In genomic region chr7:150435390-150436073, GRCh38 we compare ENCODE assay signal across 1 cellular context.
TF ChIP-seq lines count a peak whose summit lies in the region.

No MANE protein-coding gene starts in this region.

TF ChIP-seq in GM12878, 131 proteins besides CTCF, POLR2A, EP300 and RAD21 (continued from another document and continues in another):
- peak; percentile 83 for TF ChIP-seq NKRF (conservative IDR thresholded peaks at IDR 0.05)
- TF ChIP-seq CREM (IDR thresholded peaks at IDR 0.05; ENCODE audit: low read depth) = peak; percentile 85
- peak; percentile 46; the same call in 1 of the 2 replicates for TF ChIP-seq ZBED1 (IDR thresholded peaks at IDR 0.05; ENCODE audit: borderline replicate concordance)
- no peak for TF ChIP-seq BRCA1 (IDR thresholded peaks at IDR 0.05; ENCODE audit: low read depth, low read length)
- TF ChIP-seq ESRRA (IDR thresholded peaks at IDR 0.05; ENCODE audit: low read length) = no peak
- TF ChIP-seq NBN (IDR thresholded peaks at IDR 0.05) = peak; percentile 96
- TF ChIP-seq HDAC2 (IDR thresholded peaks at IDR 0.05) = no peak
- TF ChIP-seq PKNOX1 (IDR thresholded peaks at IDR 0.05) = 0 out of 2 replicates have a peak, but pooled peaks have one; percentile 6
- TF ChIP-seq CHD2 (IDR thresholded peaks at IDR 0.05; ENCODE audit: borderline replicate concordance, low read depth, low read length) = peak; percentile 74; the same call in 1 of the 2 replicates
- TF ChIP-seq TCF12 (IDR thresholded peaks at IDR 0.05; ENCODE audit: low read depth, low read length) = peak; percentile 88
- TF ChIP-seq POLR2AphosphoS5 (IDR thresholded peaks at IDR 0.05; ENCODE audit: low read length) = peak; percentile 85
- 0 out of 2 replicates have a peak, but pooled peaks have one; percentile 19 for TF ChIP-seq POLR2AphosphoS2 (IDR thresholded peaks at IDR 0.05; ENCODE audit: low read depth, low read length)
- TF ChIP-seq IKZF1 (conservative IDR thresholded peaks at IDR 0.05) = peak; percentile 96
- peak; percentile 88 for TF ChIP-seq SIN3A (IDR thresholded peaks at IDR 0.05; ENCODE audit: low read depth, low read length)
- TF ChIP-seq HCFC1 (IDR thresholded peaks at IDR 0.05; ENCODE audit: low read length) = peak; percentile 41; the same call in 1 of the 2 replicates
- peak; percentile 82 to 93 for TF ChIP-seq BHLHE40 (IDR thresholded peaks at IDR 0.05; ENCODE audit: borderline replicate concordance in 1 of 2, low read depth in 2 of 2, low read length in 1 of 2)
- TF ChIP-seq ZNF24 (IDR thresholded peaks at IDR 0.05) = no peak
- TF ChIP-seq EED (IDR thresholded peaks at IDR 0.05; ENCODE audit: low read depth) = peak; percentile 86
- TF ChIP-seq USF1 (IDR thresholded peaks at IDR 0.05; ENCODE audit: borderline replicate concordance, extremely low read length, insufficient read depth, low read depth, low read length) = peak; percentile 63
- peak; percentile 97 for TF ChIP-seq SPI1 (IDR thresholded peaks at IDR 0.05; ENCODE audit: borderline replicate concordance, insufficient read depth, low read depth, low read length)
- peak; percentile 84 for TF ChIP-seq SP1 (IDR thresholded peaks at IDR 0.05; ENCODE audit: low read depth, low read length)
- peak; percentile 73 for TF ChIP-seq KLF5 (IDR thresholded peaks at IDR 0.05; ENCODE audit: partially characterized antibody)
- no peak for TF ChIP-seq SUPT20H (IDR thresholded peaks at IDR 0.05; ENCODE audit: borderline replicate concordance, control insufficient read depth, low read depth, low read length)
- peak; percentile 31 for TF ChIP-seq SMAD1 (IDR thresholded peaks at IDR 0.05; ENCODE audit: low read depth, partially characterized antibody)
- TF ChIP-seq NR2F1 (conservative IDR thresholded peaks at IDR 0.05) = peak; percentile 94
- peak; percentile 95 for TF ChIP-seq RAD51 (IDR thresholded peaks at IDR 0.05)
- no peak for TF ChIP-seq CBX5 (IDR thresholded peaks at IDR 0.05; ENCODE audit: low read depth)
- TF ChIP-seq HDGF (IDR thresholded peaks at IDR 0.05) = peak; percentile 91
- peak; percentile 24; the same call in 1 of the 2 replicates for TF ChIP-seq RFX5 (IDR thresholded peaks at IDR 0.05; ENCODE audit: low read depth, low read length)
- peak; percentile 40; the same call in 1 of the 2 replicates for TF ChIP-seq ELK1 (IDR thresholded peaks at IDR 0.05; ENCODE audit: low read depth, low read length)
- peak; percentile 78; the same call in 1 of the 2 replicates for TF ChIP-seq SMARCA5 (IDR thresholded peaks at IDR 0.05)
- peak; percentile 86 for TF ChIP-seq MTA2 (IDR thresholded peaks at IDR 0.05; ENCODE audit: low read depth)
- TF ChIP-seq SKIL (IDR thresholded peaks at IDR 0.05; ENCODE audit: low read depth, poor library complexity, severe bottlenecking) = peak; percentile 68
- TF ChIP-seq GATAD2B (conservative IDR thresholded peaks at IDR 0.05; ENCODE audit: low read depth) = peak; percentile 96
- TF ChIP-seq ZBTB11 (CRISPR knock-in tag; IDR thresholded peaks at IDR 0.05) = no peak
- TF ChIP-seq BACH1 (IDR thresholded peaks at IDR 0.05; ENCODE audit: borderline replicate concordance) = peak; percentile 78; the same call in 1 of the 2 replicates
- peak; percentile 75 for TF ChIP-seq MEF2B (IDR thresholded peaks at IDR 0.05; ENCODE audit: partially characterized antibody, poor library complexity, severe bottlenecking)
- TF ChIP-seq TCF3 (IDR thresholded peaks at IDR 0.05; ENCODE audit: borderline replicate concordance, insufficient read depth, low read depth, low read length) = peak; percentile 54
- TF ChIP-seq E4F1 (IDR thresholded peaks at IDR 0.05; ENCODE audit: borderline replicate concordance, partially characterized antibody) = no peak
- 0 out of 2 replicates have a peak, but pooled peaks have one; percentile 3 for TF ChIP-seq ZNF592 (IDR thresholded peaks at IDR 0.05)
- peak in 1 of 2 experiments; percentile 56; a peak in 1 of 3 replicates for TF ChIP-seq EGR1 (IDR thresholded peaks at IDR 0.05; ENCODE audit: borderline replicate concordance in 1 of 2, low read depth in 2 of 2, low read length in 2 of 2)
- no peak for TF ChIP-seq JUND (IDR thresholded peaks at IDR 0.05; ENCODE audit: low read depth, low read length)
- peak; percentile 59; the same call in 1 of the 2 replicates for TF ChIP-seq ATF7 (IDR thresholded peaks at IDR 0.05; ENCODE audit: low read depth)
